In genomic region chrX:65407157-65407626, GRCh38 we compare ENCODE assay signal across 8 cellular contexts.
DNase-seq lines count a peak whose midpoint lies in the region; ATAC-seq, FAIRE-seq and TF ChIP-seq lines count a peak whose summit lies in the region.
"Had no signal": no experiment of that assay in that cellular context is flagged by ENCODE, and none has a peak within 500 bp of the region (broad histone marks: within the 10 kb centered on the region; RNA-seq: fewer than 3 reads in every experiment).

No MANE protein-coding gene starts in this region.

- WGBS in hepatocyte (ENCODE audit: low lambda C conversion rate, missing lambda C conversion rate): 50% methylated on average over 16 of the region's 63 CpGs
- WGBS in smooth muscle cell (ENCODE audit: low lambda C conversion rate): 52% methylated on average over 34 of the region's 63 CpGs
- WGBS in HepG2 (ENCODE audit: low lambda C conversion rate): 95% methylated on average over 48 of the region's 63 CpGs

- BruUV-seq in HepG2 (replicated peaks; lab: Mats Ljungman, UMichigan): no TSS peak

- H3K4me2 ChIP-seq in hepatocyte: peak overlapping the region; percentile 80
- peak overlapping the region; percentile 79 for H3K4me2 ChIP-seq in smooth muscle cell
- H3K4me2 ChIP-seq in HepG2 (ENCODE audit: low read depth, low read length): no peak overlapping the region

- H3K4me3 ChIP-seq in HAP-1: peak overlapping the region; percentile 13
- no peak overlapping the region for H3K4me3 ChIP-seq in hepatocyte
- H3K4me3 ChIP-seq in smooth muscle cell: peak overlapping the region; percentile 40
- no peak overlapping the region for H3K4me3 ChIP-seq in HepG2 (replicated peaks in 1 of 3; ENCODE audit: insufficient read depth in 1 of 3, low read depth in 2 of 3, low read length in 3 of 3)

- no peaks in the 10 kb centered on the region for H3K79me2 ChIP-seq in hepatocyte
- H3K79me2 ChIP-seq in smooth muscle cell (ENCODE audit: low read depth): no peaks in the 10 kb centered on the region
- H3K79me2 ChIP-seq in HepG2 (ENCODE audit: insufficient read depth, low read length): no peaks in the 10 kb centered on the region

- DNase-seq in HAP-1 (ENCODE audit: low spot score in 2 of 2): peak in 1 of 2 experiments; percentile 14
- DNase-seq in activated CD4-positive, alpha-beta T cell treated with anti-CD3 and anti-CD28 coated beads, Interleukin-2, amount 50 U/mL, for 48 hours: peak; percentile 18 to 19
- DNase-seq in hepatocyte (ENCODE audit: low spot score): peak; percentile 9
- DNase-seq in smooth muscle cell (lab: John Stamatoyannopoulos, UW; ENCODE audit: unreplicated experiment): no peak
- no peak for DNase-seq in HepG2 (ENCODE audit: low spot score)
- DNase-seq in NCI-H748 treated with DMSO at 0.1 percent for 48 hours (lab: John Stamatoyannopoulos, UW): no peak
- no peak for DNase-seq in AG08396 (ENCODE audit: low spot score)
- DNase-seq: NCI-H1092 had no signal

- no peak overlapping the region for H3K9ac ChIP-seq in smooth muscle cell (ENCODE audit: low read depth)
- no peak overlapping the region for H3K9ac ChIP-seq in HepG2 (ENCODE audit: insufficient read depth, low read depth, low read length)

- CTCF ChIA-PET in HepG2 (lab: Yijun Ruan, JAX; ENCODE audit: low intra/inter-chr PET ratio, low total read pairs): no interaction called here

- TF ChIP-seq RAD21 in HepG2 (CRISPR knock-in tag; IDR thresholded peaks at IDR 0.05): no peak

- intact Hi-C loops in HepG2 (cut with micrococcal nuclease; ENCODE audit: unreplicated experiment): no loop called here

- TF ChIP-seq EP300 in HepG2 (IDR thresholded peaks at IDR 0.05; ENCODE audit: low read depth in 2 of 2, low read length in 2 of 2) (no peak), HepG2 (CRISPR knock-in tag; IDR thresholded peaks at IDR 0.05; ENCODE audit: borderline replicate concordance) (no peak)

- H3K9me3 ChIP-seq in HAP-1: no peaks in the 10 kb centered on the region
- no peaks in the 10 kb centered on the region for H3K9me3 ChIP-seq in hepatocyte (ENCODE audit: low read depth)
- H3K9me3 ChIP-seq in smooth muscle cell (replicated peaks; ENCODE audit: low read depth): peaks cover 4% of the 10 kb centered on the region
- no peaks in the 10 kb centered on the region for H3K9me3 ChIP-seq in HepG2 (ENCODE audit: low read length)

- H3K27ac ChIP-seq in hepatocyte: no peak overlapping the region
- H3K27ac ChIP-seq in smooth muscle cell (ENCODE audit: low read depth): no peak overlapping the region
- no peak overlapping the region for H3K27ac ChIP-seq in HepG2 (ENCODE audit: extremely low read length, insufficient read depth, low read length)

- H4K20me1 ChIP-seq in hepatocyte (ENCODE audit: insufficient read depth, poor library complexity, severe bottlenecking) (no peaks in the 10 kb centered on the region), smooth muscle cell (ENCODE audit: low read depth) (no peaks in the 10 kb centered on the region), HepG2 (ENCODE audit: insufficient read depth, low read length) (no peaks in the 10 kb centered on the region)

- POLR2A ChIA-PET in HepG2 (lab: Yijun Ruan, JAX): no interaction called here

- no peak for TF ChIP-seq CTCF in hepatocyte (IDR thresholded peaks at IDR 0.05; ENCODE audit: poor library complexity)
- TF ChIP-seq CTCF in smooth muscle cell (IDR thresholded peaks at IDR 0.05; ENCODE audit: borderline replicate concordance, insufficient read depth, poor library complexity, severe bottlenecking): no peak
- TF ChIP-seq CTCF in HepG2 (CRISPR knock-in tag; IDR thresholded peaks at IDR 0.05): no peak

- in situ Hi-C loops in HAP-1 (cut with MboI; ENCODE audit: low sequenced_read_pairs): no loop called here
- in situ Hi-C loops in HepG2 (cut with HindIII; ENCODE audit: extremely low pct_ligation_motif_present, low pct_unique_long_range_greater_than_20kb): no loop called here

- H3F3A ChIP-seq in smooth muscle cell (ENCODE audit: low read depth): no peaks in the 10 kb centered on the region

- no peak for FAIRE-seq in HepG2 (lab: Jason Lieb, UNC)

- no peak for ATAC-seq in HepG2

- peaks cover 9% of the 10 kb centered on the region; the same call in 1 of the 2 replicates for H3K27me3 ChIP-seq in HAP-1 (ENCODE audit: low read depth)
- H3K27me3 ChIP-seq in hepatocyte: peaks cover 9% of the 10 kb centered on the region
- peaks cover 17% of the 10 kb centered on the region for H3K27me3 ChIP-seq in smooth muscle cell (ENCODE audit: low read depth)
- H3K27me3 ChIP-seq in HepG2 (ENCODE audit: control insufficient read depth in 1 of 2, insufficient read depth in 2 of 2, low read length in 2 of 2): no peaks in the 10 kb centered on the region

- TF ChIP-seq POLR2A in HepG2 (IDR thresholded peaks at IDR 0.05; ENCODE audit: insufficient read depth in 1 of 2, low read depth in 2 of 2, low read length in 2 of 2): no peak

- no peaks in the 10 kb centered on the region for H3K4me1 ChIP-seq in HAP-1
- H3K4me1 ChIP-seq in hepatocyte (ENCODE audit: insufficient read depth): no peaks in the 10 kb centered on the region
- no peaks in the 10 kb centered on the region for H3K4me1 ChIP-seq in smooth muscle cell (ENCODE audit: low read depth)
- H3K4me1 ChIP-seq in HepG2 (ENCODE audit: insufficient read depth, low read length): no peaks in the 10 kb centered on the region

- H2AFZ ChIP-seq in hepatocyte: no peak overlapping the region
- H2AFZ ChIP-seq in smooth muscle cell (ENCODE audit: low read depth): no peak overlapping the region
- H2AFZ ChIP-seq in HepG2 (ENCODE audit: low read length): no peak overlapping the region

- no peaks in the 10 kb centered on the region for H3K36me3 ChIP-seq in HAP-1 (replicated peaks)
- no peaks in the 10 kb centered on the region for H3K36me3 ChIP-seq in hepatocyte (replicated peaks; ENCODE audit: insufficient read depth, low read depth)
- no peaks in the 10 kb centered on the region for H3K36me3 ChIP-seq in smooth muscle cell (ENCODE audit: low read depth)
- no peaks in the 10 kb centered on the region for H3K36me3 ChIP-seq in HepG2 (replicated peaks in 1 of 2; ENCODE audit: control insufficient read depth in 1 of 2, insufficient read depth in 2 of 2, low read length in 2 of 2)

- no peaks in the 10 kb centered on the region for H3K9me2 ChIP-seq in hepatocyte (replicated peaks; ENCODE audit: insufficient read depth)

TF ChIP-seq in HepG2, 621 proteins besides CTCF, POLR2A, EP300 and RAD21:
- TF ChIP-seq HIC2 (CRISPR knock-in tag; IDR thresholded peaks at IDR 0.05; ENCODE audit: low read depth) (no peak), HDAC2 (CRISPR knock-in tag; IDR thresholded peaks at IDR 0.05) (no peak), GMEB1 (CRISPR knock-in tag; IDR thresholded peaks at IDR 0.05; ENCODE audit: borderline replicate concordance) (no peak), ZNF33B (CRISPR knock-in tag; IDR thresholded peaks at IDR 0.05) (no peak), EED (CRISPR knock-in tag; IDR thresholded peaks at IDR 0.05) (no peak)

Comparison
In these comparisons a context has a peak if more than half of its experiments do, and no peak if none do; other contexts are left out.
1. DNase-seq: peak in activated CD4-positive, alpha-beta T cell treated with anti-CD3 and anti-CD28 coated beads, Interleukin-2, amount 50 U/mL, for 48 hours (2 of 2) and hepatocyte (single experiment); none in smooth muscle cell (single experiment), HepG2 (single experiment), NCI-H748 treated with DMSO at 0.1 percent for 48 hours (single experiment) and AG08396 (single experiment).
2. H3K4me3 ChIP-seq: peak in HAP-1 (single experiment) and smooth muscle cell (single experiment); none in hepatocyte (single experiment) and HepG2 (0 of 3).